Comparison of ENCODE assay signal across 25 cellular contexts in genomic region chr6:25324076-25324762, GRCh38. TPM values are rescaled to one million over a fixed set of nuclear protein-coding genes. Genes with fewer than 3 reads are reported as not detected.
A peak's percentile ranks its signal among the peaks of the same experiment; 100 is the strongest.
DNase-seq lines count a peak whose midpoint lies in the region; ATAC-seq, FAIRE-seq and TF ChIP-seq lines count a peak whose summit lies in the region.
"Had no signal": no experiment of that assay in that cellular context is flagged by ENCODE, and none has a peak within 500 bp of the region (broad histone marks: within the 10 kb centered on the region; RNA-seq: fewer than 3 reads in every experiment).

No MANE protein-coding gene starts in this region.

- peaks cover 0 to 94% of the 10 kb centered on the region in 2 experiments; a peak in 3 of 4 replicates for H3K79me2 ChIP-seq in H1 (ENCODE audit: control insufficient read depth in 1 of 2, insufficient read depth in 2 of 2, low read length in 2 of 2)

- no peak for TF ChIP-seq CTCF in H1 (IDR thresholded peaks at IDR 0.05; ENCODE audit: control extremely low read depth in 1 of 3, insufficient read depth in 1 of 3, low read depth in 1 of 3, low read length in 3 of 3)
- TF ChIP-seq CTCF in osteocyte (IDR thresholded peaks at IDR 0.05), result no peak

- H4K5ac ChIP-seq in H1 (ENCODE audit: insufficient read length, low read depth, low read length), result no peak overlapping the region

- CTCF ChIA-PET in H1 (lab: Charles Lee; ENCODE audit: partially characterized antibody), result interaction anchor here (0.6 to 4.0 kb wide), 4 partner anchors 10 to 32 kb away, joined by 3 to 22 read pairs (median 7); no protein-coding TSS in a partner anchor

- H4K8ac ChIP-seq in H1 (ENCODE audit: extremely low read depth, insufficient read depth, low read length), result no peak overlapping the region

- DNase-seq in AG20443 (ENCODE audit: low spot score) (peak; percentile 38), HS-27A (ENCODE audit: low read depth) (peak; percentile 23), H1 (ENCODE audit: low read depth in 1 of 2, low spot score in 2 of 2) (no peak), osteocyte (ENCODE audit: extremely low spot score, unreplicated experiment) (no peak), NCI-H128 (lab: John Stamatoyannopoulos, UW; ENCODE audit: unreplicated experiment) (no peak), activated gamma-delta T cell treated with Interleukin-2 at 50 U/mL for 16 hours (no peak)
- DNase-seq in activated CD8-positive, alpha-beta memory T cell treated with anti-CD3 and anti-CD28 coated beads for 24 hours, result no peak
- DNase-seq in natural killer cell treated with Interleukin-12 subunit alpha and Interleukin-12 subunit beta and Interleukin-15 and Interleukin-18, amount 100 ng/mL, for 72 hours (ENCODE audit: low spot score), result no peak
- DNase-seq: activated CD4-positive, CD25-positive, alpha-beta regulatory T cell treated with anti-CD3 and anti-CD28 coated beads, Interleukin-2, amount 50 U/mL, for 72 hours; activated naive CD4-positive, alpha-beta T cell treated with anti-CD3 and anti-CD28 coated beads, Interleukin-2, amount 50 U/mL, for 16 hours; activated T-cell treated with anti-CD3 and anti-CD28 coated beads, Interleukin-2, amount 50 U/mL, for 4 hours; effector memory CD8-positive, alpha-beta T cell; NCI-H187; NCI-H748 treated with DMSO at 0.1 percent for 48 hours; Right ventricle myocardium superior; stimulated activated CD4-positive, alpha-beta T cell treated with anti-CD3 and anti-CD28 coated beads, Interleukin-15, amount 100 ng/mL, for 24 hours; stimulated activated CD8-positive, alpha-beta memory T cell treated with anti-CD3 and anti-CD28 coated beads, Interleukin-4, amount 100 ng/mL, for 48 hours had no signal

- H3K4me1 ChIP-seq in H1 (replicated peaks in 1 of 4; ENCODE audit: control insufficient read depth in 3 of 4, insufficient read depth in 4 of 4, low read length in 3 of 4), result peaks cover 0 to 13% (median 5%) of the 10 kb centered on the region in 4 experiments; a peak in 4 of 7 replicates
- H3K4me1 ChIP-seq: gastroesophageal sphincter had no signal

- H3K27me3 ChIP-seq in H1 (replicated peaks in 1 of 4; ENCODE audit: control insufficient read depth in 3 of 4, extremely low read depth in 1 of 4, insufficient read depth in 3 of 4, low read length in 3 of 4), result no peaks in the 10 kb centered on the region
- H3K27me3 ChIP-seq: gastroesophageal sphincter, right atrium auricular region had no signal

- H3K4me3 ChIP-seq in H1 (ENCODE audit: extremely low read depth in 1 of 4, insufficient read depth in 2 of 4, low read depth in 3 of 4, low read length in 4 of 4), result no peak overlapping the region
- H3K4me3 ChIP-seq: gastroesophageal sphincter, right atrium auricular region had no signal

- no peak overlapping the region for H2BK120ac ChIP-seq in H1 (replicated peaks; ENCODE audit: low read depth, low read length)

- H2AK5ac ChIP-seq in H1 (ENCODE audit: low read depth, low read length), result 0 out of 2 replicates have a peak overlapping the region, but pooled peaks have one; percentile 55

- no peaks in the 10 kb centered on the region for H3K27me3 Mint-ChIP-seq in osteocyte (ENCODE audit: unreplicated experiment)
- peaks cover 0 to 8% of the 10 kb centered on the region in 2 donors for H3K27me3 Mint-ChIP-seq in natural killer cell treated with Interleukin-12 subunit alpha and Interleukin-12 subunit beta and Interleukin-15 and Interleukin-18, amount 100 ng/mL, for 72 hours

- no peak for ATAC-seq in natural killer cell treated with Interleukin-12 subunit alpha and Interleukin-12 subunit beta and Interleukin-15 and Interleukin-18, amount 100 ng/mL, for 72 hours
- ATAC-seq: activated T-cell treated with anti-CD3 and anti-CD28 coated beads, Interleukin-2, amount 50 U/mL, for 4 hours; effector memory CD8-positive, alpha-beta T cell; esophagus mucosa; gastroesophageal sphincter had no signal

- no peak overlapping the region for H4K91ac ChIP-seq in H1 (replicated peaks; ENCODE audit: insufficient read length, low read length)

- TF ChIP-seq POLR2A in H1 (IDR thresholded peaks at IDR 0.05; ENCODE audit: control extremely low read depth in 1 of 2, low read depth in 2 of 2, low read length in 2 of 2), result no peak

- no peaks in the 10 kb centered on the region for H3K9me3 ChIP-seq in H1 (ENCODE audit: insufficient read depth in 2 of 2, low read depth in 1 of 2, low read length in 1 of 2)
- H3K9me3 ChIP-seq: gastroesophageal sphincter, right atrium auricular region had no signal

- no peak overlapping the region for H2BK20ac ChIP-seq in H1 (ENCODE audit: low read length)

- H3K23me2 ChIP-seq in H1 (ENCODE audit: low read depth, low read length), result no peaks in the 10 kb centered on the region; the same call in 1 of the 2 replicates

- no peak for FAIRE-seq in H1 (lab: Jason Lieb, UNC)
- FAIRE-seq: GM18507, HTR-8/SVneo, urothelium cell line had no signal

- H3K4me1 Mint-ChIP-seq in osteocyte (ENCODE audit: unreplicated experiment), result peaks cover 28% of the 10 kb centered on the region
- no peaks in the 10 kb centered on the region for H3K4me1 Mint-ChIP-seq in natural killer cell treated with Interleukin-12 subunit alpha and Interleukin-12 subunit beta and Interleukin-15 and Interleukin-18, amount 100 ng/mL, for 72 hours (ENCODE audit: low read depth in 2 of 2)
- H3K4me1 Mint-ChIP-seq: CD14-positive monocyte had no signal

- H2BK12ac ChIP-seq in H1 (ENCODE audit: low read depth, low read length), result no peak overlapping the region

- no peak overlapping the region for H3K18ac ChIP-seq in H1 (ENCODE audit: extremely low read depth, low read length)

- no peak overlapping the region for H3K27ac ChIP-seq in H1 (ENCODE audit: low read depth, low read length)
- H3K27ac ChIP-seq: gastroesophageal sphincter, KMS-11, right atrium auricular region had no signal

- TF ChIP-seq EP300 in H1 (IDR thresholded peaks at IDR 0.05; ENCODE audit: borderline replicate concordance in 1 of 2, low read depth in 2 of 2, low read length in 2 of 2), result no peak

- TF ChIP-seq RAD21 in H1 (IDR thresholded peaks at IDR 0.05 in 1 of 2, conservative IDR thresholded peaks at IDR 0.05 in 1 of 2; ENCODE audit: low read depth in 2 of 2, low read length in 2 of 2), result no peak

- H3K23ac ChIP-seq in H1 (ENCODE audit: insufficient read length), result no peak overlapping the region

- no peaks in the 10 kb centered on the region for H3K36me3 ChIP-seq in H1 (ENCODE audit: control insufficient read depth in 2 of 4, insufficient read depth in 4 of 4, low read length in 3 of 4)
- H3K36me3 ChIP-seq: gastroesophageal sphincter, right atrium auricular region had no signal

- peaks cover 4 to 5% of the 10 kb centered on the region in 2 experiments for H4K20me1 ChIP-seq in H1 (replicated peaks in 1 of 2; ENCODE audit: control insufficient read depth in 1 of 2, insufficient read depth in 2 of 2, low read length in 2 of 2)

- H2BK15ac ChIP-seq in H1 (ENCODE audit: low read length), result 0 out of 2 replicates have a peak overlapping the region, but pooled peaks have one; percentile 22

- H3K9ac ChIP-seq in H1 (replicated peaks in 1 of 4; ENCODE audit: extremely low read depth in 1 of 4, low read depth in 3 of 4, low read length in 3 of 4), result no peak overlapping the region
- H3K9ac ChIP-seq: KMS-11 had no signal

- no peak overlapping the region for H2AFZ ChIP-seq in H1 (ENCODE audit: low read length)

- no peaks in the 10 kb centered on the region for H3K36me3 Mint-ChIP-seq in osteocyte (ENCODE audit: unreplicated experiment)
- H3K36me3 Mint-ChIP-seq in natural killer cell treated with Interleukin-12 subunit alpha and Interleukin-12 subunit beta and Interleukin-15 and Interleukin-18, amount 100 ng/mL, for 72 hours, result no peaks in the 10 kb centered on the region

- no peak overlapping the region; the same call in 1 of the 2 replicates for H2BK5ac ChIP-seq in H1 (ENCODE audit: low read depth, low read length)

- H3K4me2 ChIP-seq in H1 (ENCODE audit: insufficient read depth in 1 of 2, low read depth in 2 of 2, low read length in 2 of 2), result no peak overlapping the region
- H3K4me2 ChIP-seq: KMS-11 had no signal

- POLR2A ChIA-PET in H1 (lab: Charles Lee; ENCODE audit: partially characterized antibody), result interaction anchor here (0.7 kb wide), 1 partner anchor 11 kb away, joined by 3 read pairs; no protein-coding TSS in a partner anchor

- no peaks in the 10 kb centered on the region for H3K9me3 Mint-ChIP-seq in osteocyte (ENCODE audit: unreplicated experiment)
- no peaks in the 10 kb centered on the region for H3K9me3 Mint-ChIP-seq in natural killer cell treated with Interleukin-12 subunit alpha and Interleukin-12 subunit beta and Interleukin-15 and Interleukin-18, amount 100 ng/mL, for 72 hours
- H3K9me3 Mint-ChIP-seq: activated T-cell treated with anti-CD3 and anti-CD28 coated beads, Interleukin-2, amount 50 U/mL, for 4 hours; CD14-positive monocyte; effector memory CD8-positive, alpha-beta T cell had no signal

- H3K4me3 Mint-ChIP-seq in osteocyte (ENCODE audit: unreplicated experiment), result no peak overlapping the region
- H3K4me3 Mint-ChIP-seq in natural killer cell treated with Interleukin-12 subunit alpha and Interleukin-12 subunit beta and Interleukin-15 and Interleukin-18, amount 100 ng/mL, for 72 hours, result no peak overlapping the region
- H3K4me3 Mint-ChIP-seq: activated T-cell treated with anti-CD3 and anti-CD28 coated beads, Interleukin-2, amount 50 U/mL, for 4 hours; CD14-positive monocyte; effector memory CD8-positive, alpha-beta T cell had no signal

- H3K4ac ChIP-seq in H1 (replicated peaks; ENCODE audit: insufficient read length, low read depth, low read length), result no peak overlapping the region

- H3K56ac ChIP-seq in H1 (replicated peaks; ENCODE audit: insufficient read length, low read depth, low read length), result no peak overlapping the region

- H3K14ac ChIP-seq in H1 (ENCODE audit: insufficient read length), result no peak overlapping the region

- peaks cover 5% of the 10 kb centered on the region; the same call in 1 of the 2 replicates for H3K79me1 ChIP-seq in H1 (ENCODE audit: low read depth, low read length)

- 81% methylated on average over 1 of the region's 1 CpG; no CpG with 5 or more reads in 1 of the 2 experiments for whole genome bisulfite sequencing in H1 (ENCODE audit: extremely low coverage in 1 of 2, insufficient coverage in 1 of 2, insufficient read length in 1 of 2, insufficient replicate concordance in 2 of 2, low coverage in 1 of 2, low lambda C conversion rate in 2 of 2, missing lambda C conversion rate in 1 of 2), 2 experiments

- peak overlapping the region; percentile 80 for H3K27ac Mint-ChIP-seq in osteocyte (ENCODE audit: unreplicated experiment)
- no peak overlapping the region for H3K27ac Mint-ChIP-seq in natural killer cell treated with Interleukin-12 subunit alpha and Interleukin-12 subunit beta and Interleukin-15 and Interleukin-18, amount 100 ng/mL, for 72 hours
- H3K27ac Mint-ChIP-seq: CD14-positive monocyte; effector memory CD8-positive, alpha-beta T cell had no signal

RNA-seq across cellular contexts. Expression of gene CARMIL1, which starts 45.0 kb away (rescaled TPM):
- 39.0 and 40.4 TPM in 2 replicates for total RNA-seq in H1 (2021; fragmentation: NEBNext Ultra II Directional; extraction: Animal tissue kit (Norgen Biotek cat#: 25700))
- 10.7 and 20.3 TPM in 2 replicates for polyA plus RNA-seq in H1 (2011; rRNA removed)
- 16.5 TPM for polyA plus RNA-seq in H1 (2011; cell fraction: cytosol; rRNA removed)
- 9.9 TPM for polyA plus RNA-seq in H1 (2011; cell fraction: nucleus; rRNA removed)
- polyA plus RNA-seq in H1 (2012, experiment 1 of 2), result 19.1 to 39.0 TPM (median 24.0 TPM) in 4 replicates
- 4.7 TPM for polyA plus RNA-seq in H1 (2012, experiment 2 of 2)
- 22.8 TPM for polyA plus RNA-seq in H1 (2013, experiment 1 of 2)
- polyA plus RNA-seq in H1 (2013, experiment 2 of 2), result 22.6 TPM
- 25.0 and 40.8 TPM in 2 replicates for polyA minus RNA-seq in H1 (2011; rRNA and poly(A)+ RNA removed)
- polyA minus RNA-seq in H1 (2011; cell fraction: cytosol; rRNA and poly(A)+ RNA removed), result 23.8 TPM
- 34.7 TPM for polyA minus RNA-seq in H1 (2011; cell fraction: nucleus; rRNA and poly(A)+ RNA removed)
- total RNA-seq in osteocyte, result 14.9 and 16.0 TPM in 2 replicates
- total RNA-seq in natural killer cell treated with Interleukin-12 subunit alpha and Interleukin-12 subunit beta and Interleukin-15 and Interleukin-18, amount 100 ng/mL, for 72 hours, result under 1 TPM; 0.56 to 0.76 TPM

Comparison
In these comparisons a context has a peak if more than half of its experiments do, and no peak if none do; other contexts are left out.
1. DNase-seq: peak in AG20443 (single experiment) and HS-27A (single experiment); none in H1 (0 of 2), osteocyte (single experiment), NCI-H128 (single experiment), activated CD8-positive, alpha-beta memory T cell treated with anti-CD3 and anti-CD28 coated beads for 24 hours (single experiment), activated gamma-delta T cell treated with Interleukin-2 at 50 U/mL for 16 hours (single experiment) and natural killer cell treated with Interleukin-12 subunit alpha and Interleukin-12 subunit beta and Interleukin-15 and Interleukin-18, amount 100 ng/mL, for 72 hours (single experiment).